ENCODE assay signal across 8 cellular contexts in genomic region chr15:41115088-41115651, GRCh38. TPM values are rescaled to one million over a fixed set of nuclear protein-coding genes. Genes with fewer than 3 reads are reported as not detected.
DNase-seq lines count a peak whose midpoint lies in the region; ATAC-seq and TF ChIP-seq lines count a peak whose summit lies in the region.

No MANE protein-coding gene starts in this region.

- H3K4me3 ChIP-seq in AG04449 (ENCODE audit: low read depth, low read length) (peak overlapping the region; percentile 95), GM12865 (ENCODE audit: low read depth, low read length) (peak overlapping the region; percentile 89), iPS-11a (ENCODE audit: low read depth, low read length) (peak overlapping the region; percentile 90), skin epidermis (peak overlapping the region; percentile 67 to 91 (median 88))

- ATAC-seq in activated naive CD4-positive, alpha-beta T cell treated with anti-CD3 and anti-CD28 coated beads, Interleukin-2, amount 50 U/mL, for 72 hours = no peak

- no peaks in the 10 kb centered on the region for H3K9me3 Mint-ChIP-seq in activated naive CD4-positive, alpha-beta T cell treated with anti-CD3 and anti-CD28 coated beads, Interleukin-2, amount 50 U/mL, for 72 hours

- H3K27ac Mint-ChIP-seq in activated naive CD4-positive, alpha-beta T cell treated with anti-CD3 and anti-CD28 coated beads, Interleukin-2, amount 50 U/mL, for 72 hours = peak overlapping the region; percentile 92 to 98

- TF ChIP-seq CTCF in AG04449 (IDR thresholded peaks at IDR 0.05; ENCODE audit: insufficient read depth, low read length, missing control alignments) (peak; percentile 28), GM12865 (IDR thresholded peaks at IDR 0.05; ENCODE audit: insufficient read depth, low read depth, low read length, missing control alignments) (no peak)

- H3K27ac ChIP-seq in KOPT-K1 (ENCODE audit: low read depth, low read length, poor library complexity, severe bottlenecking) (peak overlapping the region; percentile 96), skin epidermis (peak overlapping the region; percentile 98 to 100 (median 100))

- peaks cover 23% of the 10 kb centered on the region for H3K36me3 ChIP-seq in KOPT-K1 (ENCODE audit: insufficient read depth, low read length)

- peaks cover 15 to 28% of the 10 kb centered on the region in 2 donors for H3K36me3 Mint-ChIP-seq in activated naive CD4-positive, alpha-beta T cell treated with anti-CD3 and anti-CD28 coated beads, Interleukin-2, amount 50 U/mL, for 72 hours

- DNase-seq in AG04449 (ENCODE audit: low read depth, low spot score) (no peak), GM12865 (ENCODE audit: low read depth) (peak; percentile 87), NCI-H1930 (lab: John Stamatoyannopoulos, UW) (no peak), NCI-H128 (lab: John Stamatoyannopoulos, UW; ENCODE audit: unreplicated experiment) (no peak)
- DNase-seq in activated naive CD4-positive, alpha-beta T cell treated with anti-CD3 and anti-CD28 coated beads, Interleukin-2, amount 50 U/mL, for 72 hours (ENCODE audit: low spot score in 2 of 2) = no peak

- CTCF ChIA-PET in AG04449 (lab: Yijun Ruan, JAX) = interaction anchor here (1.0 to 2.9 kb wide), 4 partner anchors 9 to 173 kb away, joined by 3 to 9 read pairs (median 6); no protein-coding TSS in a partner anchor

- POLR2A ChIA-PET in AG04449 (lab: Yijun Ruan, JAX) = interaction anchor here (0.6 to 1.5 kb wide), 4 partner anchors 20 to 221 kb away, joined by 3 to 7 read pairs (median 4); partner anchors contain the start of gene VPS18

- no peaks in the 10 kb centered on the region for H3K9me3 ChIP-seq in KOPT-K1 (ENCODE audit: insufficient read depth, low read length, poor library complexity, severe bottlenecking)

RNA-seq across cellular contexts. Expression of gene INO80, which starts 0.9 kb away (rescaled TPM):
- 10 to 100 TPM; 22.9 to 28.1 TPM for total RNA-seq in activated naive CD4-positive, alpha-beta T cell treated with anti-CD3 and anti-CD28 coated beads, Interleukin-2, amount 50 U/mL, for 72 hours
